Comparison of ENCODE assay signal across 17 cellular contexts in genomic region chr2:176612736-176613135, GRCh38.
DNase-seq lines count a peak whose midpoint lies in the region; ATAC-seq and TF ChIP-seq lines count a peak whose summit lies in the region.
"Had no signal": no experiment of that assay in that cellular context is flagged by ENCODE, and none has a peak within 500 bp of the region (broad histone marks: within the 10 kb centered on the region; RNA-seq: fewer than 3 reads in every experiment).

No MANE protein-coding gene starts in this region.

- ATAC-seq in HCT116 = peak; percentile 42; the same call in 1 of the 2 replicates
- ATAC-seq in natural killer cell treated with Interleukin-12 subunit alpha and Interleukin-12 subunit beta and Interleukin-15 and Interleukin-18, amount 100 ng/mL, for 72 hours = no peak
- ATAC-seq: effector memory CD8-positive, alpha-beta T cell; sciatic nerve; WTC11 had no signal

- no peaks in the 10 kb centered on the region for H3K9me3 ChIP-seq in A673 (ENCODE audit: low read depth, low read length, poor library complexity, severe bottlenecking)
- no peaks in the 10 kb centered on the region for H3K9me3 ChIP-seq in HCT116 (ENCODE audit: control insufficient read depth in 1 of 2, insufficient read depth in 1 of 2, low read depth in 1 of 2, low read length in 2 of 2)
- H3K9me3 ChIP-seq in SK-N-MC (ENCODE audit: low read depth, low read length) = no peaks in the 10 kb centered on the region
- H3K9me3 ChIP-seq: tibial artery had no signal

- TF ChIP-seq POLR2A in HCT116 (IDR thresholded peaks at IDR 0.05; ENCODE audit: borderline replicate concordance, extremely low read depth, insufficient read depth, insufficient read length) = no peak

- DNase-seq in A673 (ENCODE audit: low spot score) = peak; percentile 40
- DNase-seq in HCT116 (ENCODE audit: low read depth, low spot score) = no peak
- DNase-seq in SK-N-MC (ENCODE audit: low read depth, low spot score) = no peak
- peak; percentile 63 for DNase-seq in glomerular visceral epithelial cell (ENCODE audit: extremely low spot score)
- DNase-seq in activated CD8-positive, alpha-beta memory T cell treated with anti-CD3 and anti-CD28 coated beads, Interleukin-2, amount 50 U/mL, for 4 hours = no peak
- no peak for DNase-seq in natural killer cell treated with Interleukin-12 subunit alpha and Interleukin-12 subunit beta and Interleukin-15 and Interleukin-18, amount 100 ng/mL, for 72 hours (ENCODE audit: low spot score)
- no peak for DNase-seq in superior temporal gyrus (ENCODE audit: extremely low spot score)
- no peak for DNase-seq in NCI-H2107 treated with DMSO at 0.1 percent for 48 hours (lab: John Stamatoyannopoulos, UW; ENCODE audit: unreplicated experiment)
- DNase-seq: activated naive CD4-positive, alpha-beta T cell treated with anti-CD3 and anti-CD28 coated beads for 36 hours; Calu3; effector memory CD8-positive, alpha-beta T cell; mesendoderm; stimulated activated CD4-positive, alpha-beta T cell treated with anti-CD3 and anti-CD28 coated beads, Interleukin-4, amount 100 ng/mL, for 4 hours; tibial artery had no signal

- RAD21 ChIA-PET in HCT116 (lab: Charles Lee; ENCODE audit: low non-redundant PET in 1 of 2, low total read pairs in 2 of 2, uncharacterized antibody in 2 of 2, unreplicated experiment in 2 of 2) = no interaction called here

- H3K36me3 Mint-ChIP-seq in natural killer cell treated with Interleukin-12 subunit alpha and Interleukin-12 subunit beta and Interleukin-15 and Interleukin-18, amount 100 ng/mL, for 72 hours = no peaks in the 10 kb centered on the region
- H3K36me3 Mint-ChIP-seq: WTC11 had no signal

- H3K27me3 Mint-ChIP-seq in natural killer cell treated with Interleukin-12 subunit alpha and Interleukin-12 subunit beta and Interleukin-15 and Interleukin-18, amount 100 ng/mL, for 72 hours = peaks cover 25 to 38% of the 10 kb centered on the region in 2 donors

- POLR2A ChIA-PET in A673 (lab: Charles Lee; ENCODE audit: low non-redundant PET) (interaction anchor here (0.6 kb wide), 1 partner anchor 64 kb away, joined by 4 read pairs; no protein-coding TSS in a partner anchor), HCT116 (lab: Charles Lee) (no interaction called here)

- H3K27ac ChIP-seq in A673 (ENCODE audit: low read depth, low read length, poor library complexity, severe bottlenecking) = peak overlapping the region; percentile 39
- no peak overlapping the region for H3K27ac ChIP-seq in HCT116 (ENCODE audit: low read depth, low read length)
- H3K27ac ChIP-seq in SK-N-MC = peak overlapping the region; percentile 86; the same call in 1 of the 2 replicates
- H3K27ac ChIP-seq: tibial artery had no signal

- no peak overlapping the region for H3K4me3 Mint-ChIP-seq in natural killer cell treated with Interleukin-12 subunit alpha and Interleukin-12 subunit beta and Interleukin-15 and Interleukin-18, amount 100 ng/mL, for 72 hours
- H3K4me3 Mint-ChIP-seq: activated naive CD4-positive, alpha-beta T cell treated with anti-CD3 and anti-CD28 coated beads for 36 hours; effector memory CD8-positive, alpha-beta T cell; neural crest cell; WTC11 had no signal

- TF ChIP-seq RAD21 in HCT116 (IDR thresholded peaks at IDR 0.05; ENCODE audit: low read depth) = no peak

- H3K9me3 Mint-ChIP-seq in natural killer cell treated with Interleukin-12 subunit alpha and Interleukin-12 subunit beta and Interleukin-15 and Interleukin-18, amount 100 ng/mL, for 72 hours = no peaks in the 10 kb centered on the region
- H3K9me3 Mint-ChIP-seq: activated naive CD4-positive, alpha-beta T cell treated with anti-CD3 and anti-CD28 coated beads for 36 hours; effector memory CD8-positive, alpha-beta T cell; WTC11 had no signal

- no peaks in the 10 kb centered on the region for H3K79me2 ChIP-seq in HCT116 (ENCODE audit: insufficient read depth, low read length)

- no TSS peak for BruUV-seq in A673 (replicated peaks; lab: Mats Ljungman, UMichigan)
- no TSS peak for BruUV-seq in HCT116 (replicated peaks; lab: Mats Ljungman, UMichigan)

- H3K4me1 ChIP-seq in A673 (ENCODE audit: insufficient read depth, low read length, poor library complexity, severe bottlenecking) (peaks cover 28% of the 10 kb centered on the region), HCT116 (ENCODE audit: control insufficient read depth in 1 of 2, insufficient read depth in 2 of 2, low read length in 2 of 2) (peaks cover 0 to 7% of the 10 kb centered on the region in 2 experiments; a peak in 1 of 4 replicates)
- H3K4me1 ChIP-seq: tibial artery had no signal

- no peaks in the 10 kb centered on the region for H3K27me3 ChIP-seq in A673 (replicated peaks; ENCODE audit: insufficient read depth, low read depth, low read length, poor library complexity)
- no peaks in the 10 kb centered on the region for H3K27me3 ChIP-seq in HCT116 (ENCODE audit: insufficient read depth, low read length)
- H3K27me3 ChIP-seq: tibial artery had no signal

- H3K9ac ChIP-seq in HCT116 (ENCODE audit: low read length) (no peak overlapping the region), SK-N-MC (ENCODE audit: insufficient read length) (no peak overlapping the region)

- H3K36me3 ChIP-seq in A673 (ENCODE audit: insufficient read depth, low read length, poor library complexity, severe bottlenecking) (no peaks in the 10 kb centered on the region), HCT116 (ENCODE audit: control insufficient read depth in 1 of 2, insufficient read depth in 2 of 2, low read length in 2 of 2) (no peaks in the 10 kb centered on the region), SK-N-MC (ENCODE audit: insufficient read depth, low read length) (no peaks in the 10 kb centered on the region)
- H3K36me3 ChIP-seq: tibial artery had no signal

- TF ChIP-seq CTCF in A673 (conservative IDR thresholded peaks at IDR 0.05; ENCODE audit: low read depth, low read length) (no peak), HCT116 (IDR thresholded peaks at IDR 0.05 in 2 of 3, conservative IDR thresholded peaks at IDR 0.05 in 1 of 3; ENCODE audit: borderline replicate concordance in 1 of 3, insufficient read depth in 1 of 3, low read depth in 2 of 3, low read length in 2 of 3) (no peak)

- intact Hi-C loops in A673 (cut with micrococcal nuclease; ENCODE audit: unreplicated experiment) (loop anchor here (1.0 kb wide), 1 partner anchor 7 kb away; no protein-coding TSS in a partner anchor), HCT116 (cut with micrococcal nuclease) (no loop called here)

- no peak overlapping the region for H3K4me3 ChIP-seq in A673 (ENCODE audit: low read depth, low read length, poor library complexity, severe bottlenecking)
- no peak overlapping the region for H3K4me3 ChIP-seq in HCT116 (replicated peaks in 1 of 2; ENCODE audit: low read depth in 1 of 2, low read length in 2 of 2)
- no peak overlapping the region; the same call in 1 of the 2 replicates for H3K4me3 ChIP-seq in SK-N-MC
- H3K4me3 ChIP-seq: tibial artery had no signal

- H4K20me1 ChIP-seq in HCT116 (ENCODE audit: insufficient read depth) = no peaks in the 10 kb centered on the region

- H3K9me2 ChIP-seq in HCT116 (ENCODE audit: insufficient read depth) = no peaks in the 10 kb centered on the region

- no peaks in the 10 kb centered on the region for H3K4me1 Mint-ChIP-seq in natural killer cell treated with Interleukin-12 subunit alpha and Interleukin-12 subunit beta and Interleukin-15 and Interleukin-18, amount 100 ng/mL, for 72 hours (ENCODE audit: low read depth in 2 of 2)
- H3K4me1 Mint-ChIP-seq: neural crest cell, WTC11 had no signal

- CTCF ChIA-PET in A673 (lab: Charles Lee) = interaction anchor here (1.5 kb wide), 1 partner anchor 59 kb away, joined by 6 read pairs; no protein-coding TSS in a partner anchor
- CTCF ChIA-PET in HCT116 (lab: Charles Lee) = interaction anchor here (0.6 kb wide), 1 partner anchor 473 kb away, joined by 4 read pairs; no protein-coding TSS in a partner anchor

- peak overlapping the region; percentile 26; the same call in 1 of the 2 replicates for H3K4me2 ChIP-seq in HCT116 (ENCODE audit: low read length)

- no peak overlapping the region for H3K27ac Mint-ChIP-seq in natural killer cell treated with Interleukin-12 subunit alpha and Interleukin-12 subunit beta and Interleukin-15 and Interleukin-18, amount 100 ng/mL, for 72 hours
- H3K27ac Mint-ChIP-seq: activated naive CD4-positive, alpha-beta T cell treated with anti-CD3 and anti-CD28 coated beads for 36 hours; effector memory CD8-positive, alpha-beta T cell; WTC11 had no signal

- H2AFZ ChIP-seq in HCT116 (ENCODE audit: low read depth, low read length, poor library complexity, severe bottlenecking) = no peak overlapping the region

TF ChIP-seq in HCT116, 20 proteins besides CTCF, POLR2A, EP300 and RAD21 (continues in another document):
- TF ChIP-seq SIN3A (IDR thresholded peaks at IDR 0.05; ENCODE audit: low read depth) (0 out of 2 replicates have a peak, but pooled peaks have one; percentile 26), YY1 (IDR thresholded peaks at IDR 0.05; ENCODE audit: extremely low read depth, insufficient replicate concordance, low read depth, low read length) (no peak), JUND (IDR thresholded peaks at IDR 0.05) (no peak), EZH2 (IDR thresholded peaks at IDR 0.05) (no peak), EZH2phosphoT487 (IDR thresholded peaks at IDR 0.05; ENCODE audit: borderline replicate concordance) (no peak), ELF1 (IDR thresholded peaks at IDR 0.05; ENCODE audit: borderline replicate concordance, low read depth) (no peak), REST (IDR thresholded peaks at IDR 0.05; ENCODE audit: low read depth) (no peak)

Comparison
In these comparisons a context has a peak if more than half of its experiments do, and no peak if none do; other contexts are left out.
1. DNase-seq: peak in A673 (single experiment) and glomerular visceral epithelial cell (single experiment); none in HCT116 (single experiment), SK-N-MC (single experiment), activated CD8-positive, alpha-beta memory T cell treated with anti-CD3 and anti-CD28 coated beads, Interleukin-2, amount 50 U/mL, for 4 hours (single experiment), natural killer cell treated with Interleukin-12 subunit alpha and Interleukin-12 subunit beta and Interleukin-15 and Interleukin-18, amount 100 ng/mL, for 72 hours (single experiment), superior temporal gyrus (single experiment) and NCI-H2107 treated with DMSO at 0.1 percent for 48 hours (single experiment).